In genomic region chr20:14543040-14543439, GRCh38 we compare ENCODE assay signal across 16 cellular contexts.
DNase-seq lines count a peak whose midpoint lies in the region; ATAC-seq and TF ChIP-seq lines count a peak whose summit lies in the region.
"Had no signal": no experiment of that assay in that cellular context is flagged by ENCODE, and none has a peak within 500 bp of the region (broad histone marks: within the 10 kb centered on the region; RNA-seq: fewer than 3 reads in every experiment).

No MANE protein-coding gene starts in this region.

- no peak overlapping the region for H3K4ac ChIP-seq in mesenchymal stem cell (ENCODE audit: low read depth in 1 of 2, low read length in 2 of 2)

- no peak overlapping the region for H3K4me3 Mint-ChIP-seq in MCF 10A (ENCODE audit: unreplicated experiment)
- no peak overlapping the region for H3K4me3 Mint-ChIP-seq in endodermal cell
- H3K4me3 Mint-ChIP-seq: CD8-positive, alpha-beta memory T cell had no signal

- H3K27me3 Mint-ChIP-seq in MCF 10A (ENCODE audit: insufficient read depth, unreplicated experiment) = no peaks in the 10 kb centered on the region
- no peaks in the 10 kb centered on the region for H3K27me3 Mint-ChIP-seq in endodermal cell (ENCODE audit: insufficient read depth)
- H3K27me3 Mint-ChIP-seq: CD8-positive, alpha-beta memory T cell had no signal

- intact Hi-C loops in mammary epithelial cell (cut with micrococcal nuclease) (no loop called here), MCF 10A (cut with micrococcal nuclease) (no loop called here)

- H2BK12ac ChIP-seq in mesenchymal stem cell (ENCODE audit: low read length in 2 of 2) = no peak overlapping the region

- H3K23ac ChIP-seq in mesenchymal stem cell (ENCODE audit: low read length in 2 of 2) = no peak overlapping the region

- peak; percentile 38 for DNase-seq in mammary epithelial cell
- no peak for DNase-seq in MCF 10A (ENCODE audit: unreplicated experiment)
- no peak for DNase-seq in endodermal cell
- peak; percentile 34 for DNase-seq in mesenchymal stem cell
- no peak for DNase-seq in effector CD4-positive, alpha-beta T cell
- no peak for DNase-seq in NCI-H82 (lab: John Stamatoyannopoulos, UW)
- DNase-seq: AML-193; Caco-2; CD8-positive, alpha-beta memory T cell; DND-41; GF-D8; GM23248; KBM-7 had no signal

- no peak overlapping the region for H3K9ac ChIP-seq in mammary epithelial cell (ENCODE audit: insufficient read depth, low read length)
- no peak overlapping the region for H3K9ac ChIP-seq in endodermal cell (ENCODE audit: extremely low read depth, low read length, poor library complexity, severe bottlenecking)
- H3K9ac ChIP-seq in mesenchymal stem cell (ENCODE audit: low read length) = no peak overlapping the region
- H3K9ac ChIP-seq: BLaER1, GM23248 had no signal

- H3K79me2 ChIP-seq in mammary epithelial cell (ENCODE audit: insufficient read depth, low read length) = no peaks in the 10 kb centered on the region

- H2BK5ac ChIP-seq in mesenchymal stem cell (ENCODE audit: low read depth, low read length, poor library complexity, severe bottlenecking) = no peak overlapping the region

- BruUV-seq in mammary epithelial cell (replicated peaks; lab: Mats Ljungman, UMichigan) (no TSS peak), MCF 10A (replicated peaks; lab: Mats Ljungman, UMichigan) (no TSS peak)

- in situ Hi-C loops in mammary epithelial cell (cut with MboI; ENCODE audit: low sequenced_read_pairs in 2 of 2) = no loop called here

- H3K36me3 ChIP-seq in mammary epithelial cell (ENCODE audit: insufficient read depth, low read length) = no peaks in the 10 kb centered on the region
- H3K36me3 ChIP-seq in endodermal cell (ENCODE audit: control insufficient read depth, insufficient read depth, low read length) = no peaks in the 10 kb centered on the region
- H3K36me3 ChIP-seq in mesenchymal stem cell (ENCODE audit: control insufficient read depth in 1 of 2, insufficient read depth in 2 of 2, low read depth in 1 of 2, low read length in 2 of 2) = no peaks in the 10 kb centered on the region
- H3K36me3 ChIP-seq: BLaER1 had no signal

- H3K36me3 Mint-ChIP-seq in MCF 10A (ENCODE audit: insufficient read depth, unreplicated experiment) (peaks cover under 1% of the 10 kb centered on the region), endodermal cell (ENCODE audit: low read depth) (no peaks in the 10 kb centered on the region)
- H3K36me3 Mint-ChIP-seq: CD8-positive, alpha-beta memory T cell had no signal

- H3K14ac ChIP-seq in mesenchymal stem cell (ENCODE audit: low read length in 2 of 2) = no peak overlapping the region

- no peak for ATAC-seq in HG03571 (IDR thresholded peaks at IDR 0.05; ENCODE audit: unreplicated experiment)

- no peak overlapping the region for H3K27ac Mint-ChIP-seq in MCF 10A (ENCODE audit: low read depth, unreplicated experiment)
- no peak overlapping the region for H3K27ac Mint-ChIP-seq in endodermal cell
- H3K27ac Mint-ChIP-seq: CD8-positive, alpha-beta memory T cell had no signal

- no peak overlapping the region for H4K8ac ChIP-seq in mesenchymal stem cell (ENCODE audit: low read length)

- H3K27ac ChIP-seq in mammary epithelial cell (ENCODE audit: insufficient read depth, low read depth, low read length) (no peak overlapping the region), endodermal cell (ENCODE audit: low read depth, low read length) (no peak overlapping the region), mesenchymal stem cell (ENCODE audit: low read length, poor library complexity, severe bottlenecking) (no peak overlapping the region)
- H3K27ac ChIP-seq: 22Rv1, BLaER1, GM23248 had no signal

- CTCF ChIA-PET in mammary epithelial cell (lab: Charles Lee; ENCODE audit: low non-redundant PET) = no interaction called here
- CTCF ChIA-PET in MCF 10A (lab: Yijun Ruan, JAX) = no interaction called here

- no peak overlapping the region for H3K4me2 ChIP-seq in mammary epithelial cell (ENCODE audit: insufficient read depth, low read depth, low read length)
- H3K4me2 ChIP-seq in mesenchymal stem cell (ENCODE audit: low read length, poor library complexity, severe bottlenecking) = no peak overlapping the region
- H3K4me2 ChIP-seq: BLaER1 had no signal

- no peaks in the 10 kb centered on the region for H3K4me1 ChIP-seq in mammary epithelial cell (ENCODE audit: insufficient read depth, low read length)
- H3K4me1 ChIP-seq in endodermal cell (ENCODE audit: control insufficient read depth, insufficient read depth, low read length) = no peaks in the 10 kb centered on the region
- H3K4me1 ChIP-seq in mesenchymal stem cell (ENCODE audit: control insufficient read depth, insufficient read depth, low read depth, low read length) = no peaks in the 10 kb centered on the region
- H3K4me1 ChIP-seq: Caco-2 had no signal

- H4K91ac ChIP-seq in mesenchymal stem cell (ENCODE audit: low read length) = no peak overlapping the region

- no peaks in the 10 kb centered on the region for H3K79me1 ChIP-seq in mesenchymal stem cell (replicated peaks; ENCODE audit: low read length, poor library complexity, severe bottlenecking)

- H2BK15ac ChIP-seq in mesenchymal stem cell (ENCODE audit: low read depth, poor library complexity, severe bottlenecking) = no peak overlapping the region

- H2AK5ac ChIP-seq in mesenchymal stem cell (ENCODE audit: low read length, severe bottlenecking) = no peak overlapping the region

- H3K9me3 ChIP-seq in mammary epithelial cell (replicated peaks; ENCODE audit: insufficient read depth, low read length) = no peaks in the 10 kb centered on the region
- H3K9me3 ChIP-seq in endodermal cell (ENCODE audit: control insufficient read depth, low read length) = no peaks in the 10 kb centered on the region
- no peaks in the 10 kb centered on the region for H3K9me3 ChIP-seq in mesenchymal stem cell (ENCODE audit: control insufficient read depth, low read length)
- H3K9me3 ChIP-seq: BLaER1, Caco-2 had no signal

- H3K27me3 ChIP-seq in mammary epithelial cell (ENCODE audit: insufficient read depth, low read length) (no peaks in the 10 kb centered on the region), endodermal cell (ENCODE audit: control insufficient read depth, insufficient read depth, low read length, poor library complexity, severe bottlenecking) (no peaks in the 10 kb centered on the region), mesenchymal stem cell (ENCODE audit: control insufficient read depth in 1 of 2, insufficient read depth in 1 of 2, low read length in 2 of 2) (no peaks in the 10 kb centered on the region)
- H3K27me3 ChIP-seq: BLaER1 had no signal

- no peak overlapping the region for H2BK120ac ChIP-seq in mesenchymal stem cell (ENCODE audit: low read depth, low read length)

- TF ChIP-seq CTCF in mammary epithelial cell (conservative IDR thresholded peaks at IDR 0.05 in 1 of 2, IDR thresholded peaks at IDR 0.05 in 1 of 2; ENCODE audit: extremely low read depth in 1 of 2, insufficient read depth in 1 of 2, low read depth in 1 of 2, low read length in 2 of 2) (no peak), MCF 10A (IDR thresholded peaks at IDR 0.05; ENCODE audit: unreplicated experiment) (no peak), endodermal cell (conservative IDR thresholded peaks at IDR 0.05) (peak; percentile 45)

- no peaks in the 10 kb centered on the region for H3K9me3 Mint-ChIP-seq in MCF 10A (ENCODE audit: unreplicated experiment)
- no peaks in the 10 kb centered on the region for H3K9me3 Mint-ChIP-seq in endodermal cell

- dilution Hi-C loops in mammary epithelial cell (cut with HindIII; ENCODE audit: low sequenced_read_pairs) = no loop called here

- POLR2A ChIA-PET in MCF 10A (lab: Yijun Ruan, JAX) = no interaction called here

- no peaks in the 10 kb centered on the region for H4K20me1 ChIP-seq in mammary epithelial cell (ENCODE audit: insufficient read depth, low read length)
- H4K20me1 ChIP-seq: BLaER1 had no signal

- H3K4me3 ChIP-seq in mammary epithelial cell (replicated peaks in 1 of 3; ENCODE audit: insufficient read depth in 1 of 3, low read depth in 2 of 3, low read length in 3 of 3) (no peak overlapping the region), endodermal cell (ENCODE audit: low read length) (no peak overlapping the region), mesenchymal stem cell (ENCODE audit: insufficient read depth in 1 of 2, low read depth in 1 of 2, low read length in 2 of 2) (no peak overlapping the region)
- H3K4me3 ChIP-seq: BLaER1, GM23248 had no signal

- no peak overlapping the region for H3K18ac ChIP-seq in mesenchymal stem cell (ENCODE audit: low read depth in 1 of 2, low read length in 2 of 2)

- H3K4me1 Mint-ChIP-seq in MCF 10A (ENCODE audit: insufficient read depth, unreplicated experiment) (no peaks in the 10 kb centered on the region), endodermal cell (no peaks in the 10 kb centered on the region)
- H3K4me1 Mint-ChIP-seq: CD8-positive, alpha-beta memory T cell had no signal

- H2AFZ ChIP-seq in mammary epithelial cell (ENCODE audit: low read depth, low read length) (no peak overlapping the region), mesenchymal stem cell (ENCODE audit: low read depth, low read length) (no peak overlapping the region)
- H2AFZ ChIP-seq: GM23248 had no signal

Comparison
In these comparisons a context has a peak if more than half of its experiments do, and no peak if none do; other contexts are left out.
1. DNase-seq: peak in mammary epithelial cell (single experiment) and mesenchymal stem cell (single experiment); none in MCF 10A (single experiment), endodermal cell (single experiment), effector CD4-positive, alpha-beta T cell (single experiment) and NCI-H82 (single experiment).